Comparison of ENCODE assay signal across 25 cellular contexts in the genomic region with DNA sequence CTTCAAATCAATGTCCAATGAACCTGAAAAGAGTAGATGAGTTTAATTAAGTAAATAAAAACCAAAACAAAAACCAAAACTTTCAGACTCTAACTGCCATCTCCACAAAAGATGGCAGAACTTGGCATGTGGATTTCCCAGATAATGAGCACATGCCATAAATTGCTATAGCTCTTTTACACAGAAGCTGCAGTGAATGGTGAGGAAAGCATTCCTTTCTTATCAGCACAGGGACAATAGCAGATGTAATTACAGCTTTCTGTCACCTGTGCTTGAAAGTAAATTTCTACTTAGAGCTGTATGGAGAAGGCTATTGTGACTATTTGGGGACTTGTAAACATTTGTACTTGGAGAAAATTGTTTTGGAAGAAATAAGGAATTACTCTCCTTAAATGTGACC.
"Had no signal": no experiment of that assay in that cellular context is flagged by ENCODE, and none has a peak within 500 bp of the region (broad histone marks: within the 10 kb centered on the region; RNA-seq: fewer than 3 reads in every experiment).

No MANE protein-coding gene starts in this region.

- H3K4me1 Mint-ChIP-seq: activated B cell treated with CpG ODN at 0.5 μM for 24 hours; activated CD4-positive, alpha-beta T cell treated with anti-CD3 and anti-CD28 coated beads, Interleukin-2, amount 10 ng/mL, durations not matched to agents 24 days and 14 days; activated CD8-positive, alpha-beta memory T cell treated with anti-CD3 and anti-CD28 coated beads, Interleukin-2, amount 10 ng/mL, durations not matched to agents 7 days and 5 days; activated T-helper 17 cell treated with anti-CD3 and anti-CD28 coated beads, Interleukin-2, amount 50 U/mL, for 72 hours; T-helper 17 cell had no signal

- H3K27ac Mint-ChIP-seq: activated B cell treated with CpG ODN at 0.5 μM for 24 hours; activated CD4-positive, alpha-beta T cell treated with anti-CD3 and anti-CD28 coated beads, Interleukin-2, amount 10 ng/mL, durations not matched to agents 24 days and 14 days; activated CD8-positive, alpha-beta memory T cell treated with anti-CD3 and anti-CD28 coated beads, Interleukin-2, amount 10 ng/mL, durations not matched to agents 7 days and 5 days; activated naive CD4-positive, alpha-beta T cell treated with anti-CD3 and anti-CD28 coated beads for 36 hours; activated naive CD8-positive, alpha-beta T cell; activated T-cell treated with anti-CD3 and anti-CD28 coated beads, Interleukin-2, amount 50 U/mL, for 24 hours; activated T-helper 17 cell treated with anti-CD3 and anti-CD28 coated beads, Interleukin-2, amount 50 U/mL, for 72 hours; T-helper 17 cell had no signal

- H3K4me3 Mint-ChIP-seq: activated B cell treated with CpG ODN at 0.5 μM for 24 hours; activated CD4-positive, alpha-beta T cell treated with anti-CD3 and anti-CD28 coated beads, Interleukin-2, amount 10 ng/mL, durations not matched to agents 24 days and 14 days; activated CD8-positive, alpha-beta memory T cell treated with anti-CD3 and anti-CD28 coated beads, Interleukin-2, amount 10 ng/mL, durations not matched to agents 7 days and 5 days; activated naive CD4-positive, alpha-beta T cell treated with anti-CD3 and anti-CD28 coated beads for 36 hours; activated naive CD8-positive, alpha-beta T cell; activated T-cell treated with anti-CD3 and anti-CD28 coated beads, Interleukin-2, amount 50 U/mL, for 24 hours; activated T-helper 17 cell treated with anti-CD3 and anti-CD28 coated beads, Interleukin-2, amount 50 U/mL, for 72 hours; T-helper 17 cell had no signal

- ATAC-seq: activated CD8-positive, alpha-beta memory T cell treated with anti-CD3 and anti-CD28 coated beads, Interleukin-2, amount 10 ng/mL, durations not matched to agents 7 days and 5 days; activated T-helper 17 cell treated with anti-CD3 and anti-CD28 coated beads, Interleukin-2, amount 50 U/mL, for 72 hours; T-helper 17 cell had no signal

- H3K9me3 ChIP-seq: Peyer's patch, SJSA1 had no signal

- H3K27me3 ChIP-seq: brain microvascular endothelial cell, cardiac muscle cell, Peyer's patch, SJSA1 had no signal

- H3K36me3 Mint-ChIP-seq: activated CD8-positive, alpha-beta memory T cell treated with anti-CD3 and anti-CD28 coated beads, Interleukin-2, amount 10 ng/mL, durations not matched to agents 7 days and 5 days; activated naive CD8-positive, alpha-beta T cell had no signal

- H3K4me3 ChIP-seq: cardiac muscle cell, Peyer's patch, SJSA1 had no signal

- H3K27me3 Mint-ChIP-seq: activated B cell treated with CpG ODN at 0.5 μM for 24 hours; activated CD4-positive, alpha-beta T cell treated with anti-CD3 and anti-CD28 coated beads, Interleukin-2, amount 10 ng/mL, durations not matched to agents 24 days and 14 days; activated CD8-positive, alpha-beta memory T cell treated with anti-CD3 and anti-CD28 coated beads, Interleukin-2, amount 10 ng/mL, durations not matched to agents 7 days and 5 days; activated naive CD8-positive, alpha-beta T cell; activated T-cell treated with anti-CD3 and anti-CD28 coated beads, Interleukin-2, amount 50 U/mL, for 24 hours; activated T-helper 17 cell treated with anti-CD3 and anti-CD28 coated beads, Interleukin-2, amount 50 U/mL, for 72 hours; T-helper 17 cell had no signal

- H3K36me3 ChIP-seq: brain microvascular endothelial cell, cardiac muscle cell, Peyer's patch, SJSA1 had no signal

- DNase-seq: activated B cell treated with CpG ODN at 0.5 μM for 24 hours; activated CD4-positive, alpha-beta T cell treated with anti-CD3 and anti-CD28 coated beads for 1 hour; activated CD4-positive, alpha-beta T cell treated with anti-CD3 and anti-CD28 coated beads, Interleukin-2, amount 10 ng/mL, durations not matched to agents 24 days and 14 days; activated CD4-positive, alpha-beta T cell treated with anti-CD3 and anti-CD28 coated beads, Interleukin-2, amount 50 U/mL, for 48 hours; activated CD8-positive, alpha-beta memory T cell treated with anti-CD3 and anti-CD28 coated beads, Interleukin-2, amount 10 ng/mL, durations not matched to agents 7 days and 5 days; activated gamma-delta T cell; activated naive CD4-positive, alpha-beta T cell treated with anti-CD3 and anti-CD28 coated beads for 36 hours; activated T-cell treated with anti-CD3 and anti-CD28 coated beads, Interleukin-2, amount 50 U/mL, for 24 hours; brain microvascular endothelial cell; IMR-90; Kasumi-1; KBM-7; NCI-H187; NCI-H2081; NCI-H2171; NCI-H226; NCI-H526 treated with DMSO at 0.1 percent for 48 hours; Peyer's patch; SHP77; T-helper 17 cell; T-helper 9 cell had no signal

- H3K9me3 Mint-ChIP-seq: activated B cell treated with CpG ODN at 0.5 μM for 24 hours had no signal

- H3K27ac ChIP-seq: brain microvascular endothelial cell, cardiac muscle cell, Peyer's patch, SJSA1 had no signal

- H3K4me1 ChIP-seq: SJSA1 had no signal
